ENCODE assay signal across 13 cellular contexts in the genomic region with DNA sequence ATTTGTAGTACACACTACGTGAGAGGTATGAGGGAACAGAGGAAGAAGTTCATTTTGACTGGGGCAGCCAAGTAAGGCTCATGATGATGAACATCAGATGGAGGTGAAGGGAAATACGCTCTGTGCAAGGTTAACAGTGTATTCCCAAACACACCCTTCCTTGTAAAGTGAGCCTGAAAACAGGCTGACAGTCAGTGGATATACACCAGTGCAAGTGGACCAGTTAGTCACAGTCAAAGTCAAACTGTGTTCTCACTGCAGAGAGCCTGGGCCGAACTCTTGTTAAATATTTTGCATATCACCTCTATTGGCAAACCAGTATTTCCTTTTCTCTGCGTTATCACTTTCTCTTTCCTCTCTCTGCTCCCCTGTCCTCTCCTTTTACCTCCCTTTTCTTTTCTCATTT. TPM values are rescaled to one million over a fixed set of nuclear protein-coding genes. Genes with fewer than 3 reads are reported as not detected.
DNase-seq lines count a peak whose midpoint lies in the region; ATAC-seq and TF ChIP-seq lines count a peak whose summit lies in the region.
"Had no signal": no experiment of that assay in that cellular context is flagged by ENCODE, and none has a peak within 500 bp of the region (broad histone marks: within the 10 kb centered on the region; RNA-seq: fewer than 3 reads in every experiment).

No MANE protein-coding gene starts in this region.

- BruUV-seq in OCI-LY7 (replicated peaks; lab: Mats Ljungman, UMichigan) = no TSS peak

- peak overlapping the region; percentile 52 for H3K4me3 Mint-ChIP-seq in activated T-cell treated with anti-CD3 and anti-CD28 coated beads, Interleukin-2, amount 50 U/mL, for 4 hours
- H3K4me3 Mint-ChIP-seq in stimulated activated memory B cell treated with anti-CD40 and anti-IgM and Interleukin-4, amounts not matched to agents 10 μg/mL and 1 μg/mL and 100 μg/mL, for 72 hours = peak overlapping the region; percentile 70

- H3K79me2 ChIP-seq in OCI-LY7 (ENCODE audit: insufficient read depth, low read depth, low read length) = no peaks in the 10 kb centered on the region

- H3K27ac Mint-ChIP-seq in stimulated activated memory B cell treated with anti-CD40 and anti-IgM and Interleukin-4, amounts not matched to agents 10 μg/mL and 1 μg/mL and 100 μg/mL, for 72 hours = peak overlapping the region; percentile 26

- ATAC-seq in activated T-cell treated with anti-CD3 and anti-CD28 coated beads, Interleukin-2, amount 50 U/mL, for 4 hours = peak; percentile 60 to 63
- ATAC-seq in HG02798 (IDR thresholded peaks at IDR 0.05; ENCODE audit: poor library complexity, unreplicated experiment) = peak; percentile 73
- ATAC-seq in stimulated activated memory B cell treated with anti-CD40 and anti-IgM and Interleukin-4, amounts not matched to agents 10 μg/mL and 1 μg/mL and 100 μg/mL, for 72 hours = peak; percentile 75

- peaks cover 17% of the 10 kb centered on the region for H3K4me1 Mint-ChIP-seq in activated T-cell treated with anti-CD3 and anti-CD28 coated beads, Interleukin-2, amount 50 U/mL, for 4 hours (ENCODE audit: low read depth)
- H3K4me1 Mint-ChIP-seq in stimulated activated memory B cell treated with anti-CD40 and anti-IgM and Interleukin-4, amounts not matched to agents 10 μg/mL and 1 μg/mL and 100 μg/mL, for 72 hours = peaks cover 34% of the 10 kb centered on the region

- POLR2A ChIA-PET in OCI-LY7 (lab: Charles Lee) = interaction anchor here (0.6 kb wide), 1 partner anchor 23 kb away, joined by 3 read pairs; no protein-coding TSS in a partner anchor

- H3K9me3 Mint-ChIP-seq in activated T-cell treated with anti-CD3 and anti-CD28 coated beads, Interleukin-2, amount 50 U/mL, for 4 hours = no peaks in the 10 kb centered on the region
- no peaks in the 10 kb centered on the region for H3K9me3 Mint-ChIP-seq in stimulated activated memory B cell treated with anti-CD40 and anti-IgM and Interleukin-4, amounts not matched to agents 10 μg/mL and 1 μg/mL and 100 μg/mL, for 72 hours

- no peaks in the 10 kb centered on the region for H3K27me3 Mint-ChIP-seq in activated T-cell treated with anti-CD3 and anti-CD28 coated beads, Interleukin-2, amount 50 U/mL, for 4 hours (ENCODE audit: low read depth)
- no peaks in the 10 kb centered on the region for H3K27me3 Mint-ChIP-seq in stimulated activated memory B cell treated with anti-CD40 and anti-IgM and Interleukin-4, amounts not matched to agents 10 μg/mL and 1 μg/mL and 100 μg/mL, for 72 hours

- H3K36me3 ChIP-seq in OCI-LY7 (ENCODE audit: insufficient read depth, low read length) = no peaks in the 10 kb centered on the region
- H3K36me3 ChIP-seq: colonic mucosa, sigmoid colon had no signal

- H3K36me3 Mint-ChIP-seq in activated T-cell treated with anti-CD3 and anti-CD28 coated beads, Interleukin-2, amount 50 U/mL, for 4 hours (ENCODE audit: insufficient read depth) = peaks cover 1% of the 10 kb centered on the region
- no peaks in the 10 kb centered on the region for H3K36me3 Mint-ChIP-seq in stimulated activated memory B cell treated with anti-CD40 and anti-IgM and Interleukin-4, amounts not matched to agents 10 μg/mL and 1 μg/mL and 100 μg/mL, for 72 hours

- H3K9me3 ChIP-seq in OCI-LY7 (ENCODE audit: low read length) = no peaks in the 10 kb centered on the region
- H3K9me3 ChIP-seq: colonic mucosa, sigmoid colon had no signal

- no peak for DNase-seq in activated T-cell treated with anti-CD3 and anti-CD28 coated beads, Interleukin-2, amount 50 U/mL, for 4 hours
- DNase-seq in activated T-cell treated with anti-CD3 and anti-CD28 coated beads, Interleukin-2, amount 50 U/mL, for 48 hours = no peak
- DNase-seq in OCI-LY7 (ENCODE audit: low spot score) = no peak
- DNase-seq in cortex of kidney (lab: John Stamatoyannopoulos, UW) = no peak
- no peak for DNase-seq in HuH-7.5 (ENCODE audit: low spot score)
- no peak for DNase-seq in erythroblast (lab: John Stamatoyannopoulos, UW)
- DNase-seq: colonic mucosa, islet precursor cell, NCI-H2227 treated with DMSO at 0.1 percent for 48 hours, sigmoid colon had no signal

- TF ChIP-seq CTCF in OCI-LY7 (conservative IDR thresholded peaks at IDR 0.05; ENCODE audit: low read length) = no peak

- H3K4me2 ChIP-seq in OCI-LY7 (ENCODE audit: low read length) = peak overlapping the region; percentile 41

- no peak for TF ChIP-seq POLR2A in erythroblast (IDR thresholded peaks at IDR 0.05; ENCODE audit: low read length)

- CTCF ChIA-PET in OCI-LY7 (lab: Charles Lee; ENCODE audit: unreplicated experiment) = no interaction called here

- H3K4me3 ChIP-seq in OCI-LY7 (ENCODE audit: low read depth, low read length, poor library complexity, severe bottlenecking) = no peak overlapping the region
- H3K4me3 ChIP-seq: colonic mucosa, sigmoid colon had no signal

- H3K27ac ChIP-seq in OCI-LY7 (ENCODE audit: low read depth, low read length, poor library complexity, severe bottlenecking) = no peak overlapping the region
- H3K27ac ChIP-seq: colonic mucosa, sigmoid colon, VCaP had no signal

- H3K4me1 ChIP-seq in OCI-LY7 (ENCODE audit: insufficient read depth, low read length, poor library complexity, severe bottlenecking) = peaks cover 23% of the 10 kb centered on the region
- H3K4me1 ChIP-seq: colonic mucosa, sigmoid colon had no signal

- intact Hi-C loops in OCI-LY7 (cut with micrococcal nuclease; ENCODE audit: unreplicated experiment) = no loop called here

- H4K20me1 ChIP-seq in OCI-LY7 (ENCODE audit: insufficient read depth, low read length) = no peaks in the 10 kb centered on the region

- H3K9me2 ChIP-seq in OCI-LY7 (ENCODE audit: insufficient read depth, low read length) = no peaks in the 10 kb centered on the region

- H2AFZ ChIP-seq in OCI-LY7 (ENCODE audit: low read length) = peak overlapping the region; percentile 16; the same call in 1 of the 2 replicates

RNA-seq across cellular contexts. Expression of a gene that starts 23.4 kb away (rescaled TPM):
- 100 to 1,000 TPM; 164 to 204 (median 170) TPM for total RNA-seq in activated T-cell treated with anti-CD3 and anti-CD28 coated beads, Interleukin-2, amount 50 U/mL, for 4 hours
- 35.5 and 38.2 TPM in 2 replicates for total RNA-seq in OCI-LY7 (2014; rRNA removed; shearing (Covaris generic))
- total RNA-seq in OCI-LY7 (2022) = 83.2 and 87.4 TPM in 2 replicates
